Comparison of ENCODE assay signal across 1 cellular context in the genomic region with DNA sequence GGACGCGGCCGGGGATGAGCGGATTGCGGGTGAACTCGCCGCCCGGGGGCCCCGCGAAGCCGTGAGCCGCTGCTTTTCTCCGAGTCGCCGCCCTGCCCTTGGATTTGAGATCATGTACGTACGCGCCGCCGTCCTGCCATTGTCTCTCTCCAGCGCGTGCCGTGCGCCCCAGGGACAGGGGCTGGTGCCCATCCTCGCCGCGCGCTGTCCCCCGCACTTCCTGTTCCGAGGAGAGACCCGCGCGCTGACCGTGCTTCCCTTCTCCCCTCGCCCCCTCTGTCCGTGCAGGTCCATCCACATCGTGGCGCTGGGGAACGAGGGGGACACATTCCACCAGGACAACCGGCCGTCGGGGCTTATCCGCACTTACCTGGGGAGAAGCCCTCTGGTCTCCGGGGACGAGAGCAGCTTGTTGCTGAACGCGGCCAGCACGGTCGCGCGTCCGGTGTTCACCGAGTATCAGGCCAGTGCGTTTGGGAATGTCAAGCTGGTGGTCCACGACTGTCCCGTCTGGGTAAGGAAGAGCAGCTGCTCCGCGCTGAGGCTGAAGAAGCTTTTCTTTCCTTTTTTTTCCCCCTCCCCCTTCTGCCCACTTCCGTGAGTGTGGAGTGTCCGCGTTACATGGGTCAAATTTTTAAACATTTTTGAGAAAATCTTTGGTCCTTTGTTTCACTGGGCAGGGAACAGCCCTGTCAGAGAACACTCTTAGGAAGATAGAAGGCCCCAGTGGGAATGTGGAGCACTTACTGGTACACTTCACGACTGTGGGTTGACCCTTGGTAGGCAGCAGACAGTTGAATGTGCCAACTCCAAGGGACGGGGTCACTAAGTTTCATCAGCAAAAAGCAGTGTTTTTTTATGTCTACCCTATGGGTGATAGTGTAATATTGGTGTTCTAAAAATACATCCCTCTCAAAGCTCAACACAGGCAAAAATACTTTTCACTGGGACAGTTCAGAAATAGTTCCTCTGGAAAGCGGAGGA.
TF ChIP-seq lines count a peak whose summit lies in the region.

No MANE protein-coding gene starts in this region.

TF ChIP-seq in HEK293, 187 proteins besides CTCF, POLR2A, EP300 and RAD21 (continued from another document and continues in another):
- TF ChIP-seq, protein P1, sequence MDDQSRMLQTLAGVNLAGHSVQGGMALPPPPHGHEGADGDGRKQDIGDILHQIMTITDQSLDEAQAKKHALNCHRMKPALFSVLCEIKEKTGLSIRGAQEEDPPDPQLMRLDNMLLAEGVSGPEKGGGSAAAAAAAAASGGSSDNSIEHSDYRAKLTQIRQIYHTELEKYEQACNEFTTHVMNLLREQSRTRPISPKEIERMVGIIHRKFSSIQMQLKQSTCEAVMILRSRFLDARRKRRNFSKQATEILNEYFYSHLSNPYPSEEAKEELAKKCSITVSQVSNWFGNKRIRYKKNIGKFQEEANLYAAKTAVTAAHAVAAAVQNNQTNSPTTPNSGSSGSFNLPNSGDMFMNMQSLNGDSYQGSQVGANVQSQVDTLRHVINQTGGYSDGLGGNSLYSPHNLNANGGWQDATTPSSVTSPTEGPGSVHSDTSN (CRISPR knock-in tag; IDR thresholded peaks at IDR 0.05), result 0 out of 2 replicates have a peak, but pooled peaks have one; percentile 7
- TF ChIP-seq ZNF596 (tag by site-specific recombination; IDR thresholded peaks at IDR 0.05) (no peak), ZXDB (tag by site-specific recombination; IDR thresholded peaks at IDR 0.05) (peak; percentile 65; the same call in 1 of the 2 replicates), TRIM28 (IDR thresholded peaks at IDR 0.05; ENCODE audit: borderline replicate concordance, low read length) (no peak; the same call in 1 of the 2 replicates), REPIN1 (tag by site-specific recombination; IDR thresholded peaks at IDR 0.05; ENCODE audit: low read depth) (0 out of 2 replicates have a peak, but pooled peaks have one; percentile 39), ZNF266 (tag by site-specific recombination; IDR thresholded peaks at IDR 0.05; ENCODE audit: low read depth) (no peak), ZNF174 (tag by site-specific recombination; IDR thresholded peaks at IDR 0.05) (no peak), ZNF830 (tag by site-specific recombination; IDR thresholded peaks at IDR 0.05; ENCODE audit: low read depth) (no peak), SCRT2 (tag by site-specific recombination; IDR thresholded peaks at IDR 0.05) (peak; percentile 97), ZNF768 (tag by site-specific recombination; IDR thresholded peaks at IDR 0.05) (no peak), ZNF701 (tag by site-specific recombination; IDR thresholded peaks at IDR 0.05) (no peak), ZBTB17 (tag by site-specific recombination; IDR thresholded peaks at IDR 0.05) (peak; percentile 69), ZNF501 (tag by site-specific recombination; IDR thresholded peaks at IDR 0.05) (peak; percentile 72), ZBTB48 (tag by site-specific recombination; IDR thresholded peaks at IDR 0.05) (peak; percentile 75), ZNF341 (tag by site-specific recombination; IDR thresholded peaks at IDR 0.05; ENCODE audit: low read depth) (peak; percentile 92)
- TF ChIP-seq, protein P2, sequence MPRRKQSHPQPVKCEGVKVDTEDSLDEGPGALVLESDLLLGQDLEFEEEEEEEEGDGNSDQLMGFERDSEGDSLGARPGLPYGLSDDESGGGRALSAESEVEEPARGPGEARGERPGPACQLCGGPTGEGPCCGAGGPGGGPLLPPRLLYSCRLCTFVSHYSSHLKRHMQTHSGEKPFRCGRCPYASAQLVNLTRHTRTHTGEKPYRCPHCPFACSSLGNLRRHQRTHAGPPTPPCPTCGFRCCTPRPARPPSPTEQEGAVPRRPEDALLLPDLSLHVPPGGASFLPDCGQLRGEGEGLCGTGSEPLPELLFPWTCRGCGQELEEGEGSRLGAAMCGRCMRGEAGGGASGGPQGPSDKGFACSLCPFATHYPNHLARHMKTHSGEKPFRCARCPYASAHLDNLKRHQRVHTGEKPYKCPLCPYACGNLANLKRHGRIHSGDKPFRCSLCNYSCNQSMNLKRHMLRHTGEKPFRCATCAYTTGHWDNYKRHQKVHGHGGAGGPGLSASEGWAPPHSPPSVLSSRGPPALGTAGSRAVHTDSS (tag by site-specific recombination; IDR thresholded peaks at IDR 0.05), result 0 out of 2 replicates have a peak, but pooled peaks have one; percentile 6
- TF ChIP-seq, protein P3, sequence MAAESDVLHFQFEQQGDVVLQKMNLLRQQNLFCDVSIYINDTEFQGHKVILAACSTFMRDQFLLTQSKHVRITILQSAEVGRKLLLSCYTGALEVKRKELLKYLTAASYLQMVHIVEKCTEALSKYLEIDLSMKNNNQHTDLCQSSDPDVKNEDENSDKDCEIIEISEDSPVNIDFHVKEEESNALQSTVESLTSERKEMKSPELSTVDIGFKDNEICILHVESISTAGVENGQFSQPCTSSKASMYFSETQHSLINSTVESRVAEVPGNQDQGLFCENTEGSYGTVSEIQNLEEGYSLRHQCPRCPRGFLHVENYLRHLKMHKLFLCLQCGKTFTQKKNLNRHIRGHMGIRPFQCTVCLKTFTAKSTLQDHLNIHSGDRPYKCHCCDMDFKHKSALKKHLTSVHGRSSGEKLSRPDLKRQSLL (tag by site-specific recombination; IDR thresholded peaks at IDR 0.05), result no peak
- TF ChIP-seq, protein P4, sequence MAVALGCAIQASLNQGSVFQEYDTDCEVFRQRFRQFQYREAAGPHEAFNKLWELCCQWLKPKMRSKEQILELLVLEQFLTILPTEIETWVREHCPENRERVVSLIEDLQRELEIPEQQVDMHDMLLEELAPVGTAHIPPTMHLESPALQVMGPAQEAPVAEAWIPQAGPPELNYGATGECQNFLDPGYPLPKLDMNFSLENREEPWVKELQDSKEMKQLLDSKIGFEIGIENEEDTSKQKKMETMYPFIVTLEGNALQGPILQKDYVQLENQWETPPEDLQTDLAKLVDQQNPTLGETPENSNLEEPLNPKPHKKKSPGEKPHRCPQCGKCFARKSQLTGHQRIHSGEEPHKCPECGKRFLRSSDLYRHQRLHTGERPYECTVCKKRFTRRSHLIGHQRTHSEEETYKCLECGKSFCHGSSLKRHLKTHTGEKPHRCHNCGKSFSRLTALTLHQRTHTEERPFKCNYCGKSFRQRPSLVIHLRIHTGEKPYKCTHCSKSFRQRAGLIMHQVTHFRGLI (tag by site-specific recombination; IDR thresholded peaks at IDR 0.05), result no peak; the same call in 1 of the 2 replicates
- TF ChIP-seq, protein P5, sequence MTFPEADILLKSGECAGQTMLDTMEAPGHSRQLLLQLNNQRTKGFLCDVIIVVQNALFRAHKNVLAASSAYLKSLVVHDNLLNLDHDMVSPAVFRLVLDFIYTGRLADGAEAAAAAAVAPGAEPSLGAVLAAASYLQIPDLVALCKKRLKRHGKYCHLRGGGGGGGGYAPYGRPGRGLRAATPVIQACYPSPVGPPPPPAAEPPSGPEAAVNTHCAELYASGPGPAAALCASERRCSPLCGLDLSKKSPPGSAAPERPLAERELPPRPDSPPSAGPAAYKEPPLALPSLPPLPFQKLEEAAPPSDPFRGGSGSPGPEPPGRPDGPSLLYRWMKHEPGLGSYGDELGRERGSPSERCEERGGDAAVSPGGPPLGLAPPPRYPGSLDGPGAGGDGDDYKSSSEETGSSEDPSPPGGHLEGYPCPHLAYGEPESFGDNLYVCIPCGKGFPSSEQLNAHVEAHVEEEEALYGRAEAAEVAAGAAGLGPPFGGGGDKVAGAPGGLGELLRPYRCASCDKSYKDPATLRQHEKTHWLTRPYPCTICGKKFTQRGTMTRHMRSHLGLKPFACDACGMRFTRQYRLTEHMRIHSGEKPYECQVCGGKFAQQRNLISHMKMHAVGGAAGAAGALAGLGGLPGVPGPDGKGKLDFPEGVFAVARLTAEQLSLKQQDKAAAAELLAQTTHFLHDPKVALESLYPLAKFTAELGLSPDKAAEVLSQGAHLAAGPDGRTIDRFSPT (tag by site-specific recombination; IDR thresholded peaks at IDR 0.05), result no peak
- TF ChIP-seq, protein P6, sequence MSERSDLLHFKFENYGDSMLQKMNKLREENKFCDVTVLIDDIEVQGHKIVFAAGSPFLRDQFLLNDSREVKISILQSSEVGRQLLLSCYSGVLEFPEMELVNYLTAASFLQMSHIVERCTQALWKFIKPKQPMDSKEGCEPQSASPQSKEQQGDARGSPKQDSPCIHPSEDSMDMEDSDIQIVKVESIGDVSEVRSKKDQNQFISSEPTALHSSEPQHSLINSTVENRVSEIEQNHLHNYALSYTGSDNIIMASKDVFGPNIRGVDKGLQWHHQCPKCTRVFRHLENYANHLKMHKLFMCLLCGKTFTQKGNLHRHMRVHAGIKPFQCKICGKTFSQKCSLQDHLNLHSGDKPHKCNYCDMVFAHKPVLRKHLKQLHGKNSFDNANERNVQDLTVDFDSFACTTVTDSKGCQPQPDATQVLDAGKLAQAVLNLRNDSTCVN (tag by site-specific recombination; optimal IDR thresholded peaks at IDR 0.05), result peak; percentile 99
- TF ChIP-seq, protein P7, sequence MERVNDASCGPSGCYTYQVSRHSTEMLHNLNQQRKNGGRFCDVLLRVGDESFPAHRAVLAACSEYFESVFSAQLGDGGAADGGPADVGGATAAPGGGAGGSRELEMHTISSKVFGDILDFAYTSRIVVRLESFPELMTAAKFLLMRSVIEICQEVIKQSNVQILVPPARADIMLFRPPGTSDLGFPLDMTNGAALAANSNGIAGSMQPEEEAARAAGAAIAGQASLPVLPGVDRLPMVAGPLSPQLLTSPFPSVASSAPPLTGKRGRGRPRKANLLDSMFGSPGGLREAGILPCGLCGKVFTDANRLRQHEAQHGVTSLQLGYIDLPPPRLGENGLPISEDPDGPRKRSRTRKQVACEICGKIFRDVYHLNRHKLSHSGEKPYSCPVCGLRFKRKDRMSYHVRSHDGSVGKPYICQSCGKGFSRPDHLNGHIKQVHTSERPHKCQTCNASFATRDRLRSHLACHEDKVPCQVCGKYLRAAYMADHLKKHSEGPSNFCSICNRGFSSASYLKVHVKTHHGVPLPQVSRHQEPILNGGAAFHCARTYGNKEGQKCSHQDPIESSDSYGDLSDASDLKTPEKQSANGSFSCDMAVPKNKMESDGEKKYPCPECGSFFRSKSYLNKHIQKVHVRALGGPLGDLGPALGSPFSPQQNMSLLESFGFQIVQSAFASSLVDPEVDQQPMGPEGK (tag by site-specific recombination; IDR thresholded peaks at IDR 0.05), result peak; percentile 77
- TF ChIP-seq, protein P8, sequence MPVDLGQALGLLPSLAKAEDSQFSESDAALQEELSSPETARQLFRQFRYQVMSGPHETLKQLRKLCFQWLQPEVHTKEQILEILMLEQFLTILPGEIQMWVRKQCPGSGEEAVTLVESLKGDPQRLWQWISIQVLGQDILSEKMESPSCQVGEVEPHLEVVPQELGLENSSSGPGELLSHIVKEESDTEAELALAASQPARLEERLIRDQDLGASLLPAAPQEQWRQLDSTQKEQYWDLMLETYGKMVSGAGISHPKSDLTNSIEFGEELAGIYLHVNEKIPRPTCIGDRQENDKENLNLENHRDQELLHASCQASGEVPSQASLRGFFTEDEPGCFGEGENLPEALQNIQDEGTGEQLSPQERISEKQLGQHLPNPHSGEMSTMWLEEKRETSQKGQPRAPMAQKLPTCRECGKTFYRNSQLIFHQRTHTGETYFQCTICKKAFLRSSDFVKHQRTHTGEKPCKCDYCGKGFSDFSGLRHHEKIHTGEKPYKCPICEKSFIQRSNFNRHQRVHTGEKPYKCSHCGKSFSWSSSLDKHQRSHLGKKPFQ (tag by site-specific recombination; IDR thresholded peaks at IDR 0.05), result no peak
- TF ChIP-seq, protein P9, sequence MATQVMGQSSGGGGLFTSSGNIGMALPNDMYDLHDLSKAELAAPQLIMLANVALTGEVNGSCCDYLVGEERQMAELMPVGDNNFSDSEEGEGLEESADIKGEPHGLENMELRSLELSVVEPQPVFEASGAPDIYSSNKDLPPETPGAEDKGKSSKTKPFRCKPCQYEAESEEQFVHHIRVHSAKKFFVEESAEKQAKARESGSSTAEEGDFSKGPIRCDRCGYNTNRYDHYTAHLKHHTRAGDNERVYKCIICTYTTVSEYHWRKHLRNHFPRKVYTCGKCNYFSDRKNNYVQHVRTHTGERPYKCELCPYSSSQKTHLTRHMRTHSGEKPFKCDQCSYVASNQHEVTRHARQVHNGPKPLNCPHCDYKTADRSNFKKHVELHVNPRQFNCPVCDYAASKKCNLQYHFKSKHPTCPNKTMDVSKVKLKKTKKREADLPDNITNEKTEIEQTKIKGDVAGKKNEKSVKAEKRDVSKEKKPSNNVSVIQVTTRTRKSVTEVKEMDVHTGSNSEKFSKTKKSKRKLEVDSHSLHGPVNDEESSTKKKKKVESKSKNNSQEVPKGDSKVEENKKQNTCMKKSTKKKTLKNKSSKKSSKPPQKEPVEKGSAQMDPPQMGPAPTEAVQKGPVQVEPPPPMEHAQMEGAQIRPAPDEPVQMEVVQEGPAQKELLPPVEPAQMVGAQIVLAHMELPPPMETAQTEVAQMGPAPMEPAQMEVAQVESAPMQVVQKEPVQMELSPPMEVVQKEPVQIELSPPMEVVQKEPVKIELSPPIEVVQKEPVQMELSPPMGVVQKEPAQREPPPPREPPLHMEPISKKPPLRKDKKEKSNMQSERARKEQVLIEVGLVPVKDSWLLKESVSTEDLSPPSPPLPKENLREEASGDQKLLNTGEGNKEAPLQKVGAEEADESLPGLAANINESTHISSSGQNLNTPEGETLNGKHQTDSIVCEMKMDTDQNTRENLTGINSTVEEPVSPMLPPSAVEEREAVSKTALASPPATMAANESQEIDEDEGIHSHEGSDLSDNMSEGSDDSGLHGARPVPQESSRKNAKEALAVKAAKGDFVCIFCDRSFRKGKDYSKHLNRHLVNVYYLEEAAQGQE (tag by site-specific recombination; IDR thresholded peaks at IDR 0.05), result peak; percentile 62
